18 cellular contexts compared by ENCODE assay signal in the genomic region with DNA sequence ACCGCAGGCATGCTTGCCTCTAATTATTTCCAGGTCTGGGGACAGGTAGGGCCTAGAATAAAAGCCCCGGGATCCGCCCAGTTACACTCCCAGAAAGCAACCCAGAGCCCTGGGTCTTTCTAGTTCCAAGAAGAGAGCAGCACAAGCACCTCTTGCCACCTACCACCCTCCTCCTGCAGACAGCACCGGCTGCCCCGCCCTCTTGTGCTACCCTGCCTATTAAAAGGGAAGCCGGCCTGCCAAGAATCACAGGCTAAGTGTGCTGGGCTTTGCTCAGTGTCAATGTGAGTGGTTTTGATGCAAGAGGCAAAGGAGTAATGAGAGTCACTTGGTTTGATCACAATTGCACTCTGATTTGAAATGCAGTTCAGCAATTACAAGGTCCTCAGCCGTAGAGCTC.
DNase-seq lines count a peak whose midpoint lies in the region; ATAC-seq and TF ChIP-seq lines count a peak whose summit lies in the region.
"Had no signal": no experiment of that assay in that cellular context is flagged by ENCODE, and none has a peak within 500 bp of the region (broad histone marks: within the 10 kb centered on the region; RNA-seq: fewer than 3 reads in every experiment).

No MANE protein-coding gene starts in this region.

- WGBS in heart left ventricle, 4 donors = 40 to 50% (median 48%) methylated on average over 7 of the region's 7 CpGs

- H3K4me3 ChIP-seq in heart left ventricle = no peak overlapping the region
- no peak overlapping the region for H3K4me3 ChIP-seq in upper lobe of right lung
- H3K4me3 ChIP-seq: A549, colonic mucosa, GM23248 had no signal

- TF ChIP-seq CTCF in heart left ventricle (IDR thresholded peaks at IDR 0.05) (no peak), upper lobe of right lung (IDR thresholded peaks at IDR 0.05) (no peak)

- H3K27ac ChIP-seq in heart left ventricle = no peak overlapping the region
- no peak overlapping the region for H3K27ac ChIP-seq in upper lobe of right lung
- H3K27ac ChIP-seq: A549, colonic mucosa, GM23248 had no signal

- ATAC-seq in heart left ventricle = peak; percentile 82 to 98 (median 96)
- peak; percentile 93 for ATAC-seq in upper lobe of right lung
- no peak for ATAC-seq in HG03108 (IDR thresholded peaks at IDR 0.05; ENCODE audit: unreplicated experiment)
- no peak for ATAC-seq in HG02678 (IDR thresholded peaks at IDR 0.05; ENCODE audit: unreplicated experiment)
- ATAC-seq: A549 had no signal

- H3K36me3 ChIP-seq in heart left ventricle = no peaks in the 10 kb centered on the region
- H3K36me3 ChIP-seq in upper lobe of right lung = no peaks in the 10 kb centered on the region
- H3K36me3 ChIP-seq: colonic mucosa had no signal

- no peaks in the 10 kb centered on the region for H3K27me3 ChIP-seq in heart left ventricle
- no peaks in the 10 kb centered on the region for H3K27me3 ChIP-seq in upper lobe of right lung
- H3K27me3 ChIP-seq: colonic mucosa had no signal

- intact Hi-C loops in heart left ventricle (cut with DNase I) (no loop called here), upper lobe of right lung (cut with DNase I) (no loop called here)

- DNase-seq in SHP77 (lab: John Stamatoyannopoulos, UW) (peak; percentile 45 to 56), SHP77 treated with DMSO at 0.1 percent for 48 hours (lab: John Stamatoyannopoulos, UW) (no peak), NCI-H2196 treated with DMSO at 0.1 percent for 48 hours (lab: John Stamatoyannopoulos, UW; ENCODE audit: unreplicated experiment) (peak; percentile 66), heart left ventricle (peak in 4 of 5 donors; percentile 41 to 79 (median 53)), upper lobe of right lung (peak; percentile 89), NCI-H1048 (lab: John Stamatoyannopoulos, UW) (no peak)
- DNase-seq: activated CD4-positive, alpha-beta T cell treated with anti-CD3 and anti-CD28 coated beads, Interleukin-2, amount 10 ng/mL, durations not matched to agents 24 days and 14 days; activated naive CD4-positive, alpha-beta T cell treated with Interleukin-2 at 50 U/mL for 16 hours; CD4-positive, CD25-positive, alpha-beta regulatory T cell; colonic mucosa; GM23248; NCI-H226; nephron progenitor cell; stimulated activated naive CD4-positive, alpha-beta T cell; T-helper 9 cell had no signal

- H3K4me1 ChIP-seq in heart left ventricle = peaks cover 0 to 8% (median 0%) of the 10 kb centered on the region in 12 donors
- H3K4me1 ChIP-seq in upper lobe of right lung = no peaks in the 10 kb centered on the region
- H3K4me1 ChIP-seq: A549, colonic mucosa had no signal

- TF ChIP-seq POLR2A in heart left ventricle (IDR thresholded peaks at IDR 0.05) = no peak

- H3K9me3 ChIP-seq in heart left ventricle (peaks cover 0 to under 1% (median 0%) of the 10 kb centered on the region in 12 donors), upper lobe of right lung (no peaks in the 10 kb centered on the region)
- H3K9me3 ChIP-seq: colonic mucosa had no signal

Comparison
In these comparisons a context has a peak if more than half of its experiments do, and no peak if none do; other contexts are left out.
1. DNase-seq: peak in SHP77 (2 of 2), NCI-H2196 treated with DMSO at 0.1 percent for 48 hours (single experiment), heart left ventricle (4 of 5) and upper lobe of right lung (single experiment); none in SHP77 treated with DMSO at 0.1 percent for 48 hours (single experiment) and NCI-H1048 (single experiment).
2. ATAC-seq: peak in heart left ventricle (4 of 4) and upper lobe of right lung (single experiment); none in HG03108 (single experiment) and HG02678 (single experiment).